Comparison of ENCODE assay signal across 21 cellular contexts in the genomic region with DNA sequence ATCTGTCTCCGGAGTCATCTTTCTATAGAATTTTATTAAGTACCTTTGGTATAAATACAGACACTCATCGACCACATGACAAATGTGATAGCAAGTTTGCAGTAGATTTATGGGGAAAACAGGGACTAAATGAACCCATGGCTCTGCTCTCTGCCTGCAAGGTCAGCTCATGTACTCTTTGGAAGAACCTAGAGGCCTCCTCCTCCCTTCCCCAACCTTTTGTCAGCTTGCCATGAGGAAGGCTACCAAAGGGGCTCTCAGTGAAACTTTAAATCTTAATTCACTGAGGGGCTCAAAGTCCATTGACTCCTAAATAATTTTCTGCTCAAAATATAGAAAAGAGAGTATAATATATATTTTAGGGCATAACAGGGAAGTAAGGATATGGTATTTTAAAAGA.
"Had no signal": no experiment of that assay in that cellular context is flagged by ENCODE, and none has a peak within 500 bp of the region (broad histone marks: within the 10 kb centered on the region; RNA-seq: fewer than 3 reads in every experiment).

No MANE protein-coding gene starts in this region.

- H3K36me3 Mint-ChIP-seq: immature natural killer cell; naive B cell; stimulated activated memory B cell treated with anti-CD40 and anti-IgM and Interleukin-4, amounts not matched to agents 10 μg/mL and 1 μg/mL and 100 μg/mL, for 72 hours had no signal

- H3K4me1 ChIP-seq: heart right ventricle had no signal

- ATAC-seq: heart right ventricle; left cardiac atrium; left ventricle myocardium superior; stimulated activated memory B cell treated with anti-CD40 and anti-IgM and Interleukin-4, amounts not matched to agents 10 μg/mL and 1 μg/mL and 100 μg/mL, for 72 hours had no signal

- H3K4me3 ChIP-seq: coronary artery, heart right ventricle, lung, testis, transverse colon had no signal

- H3K9me3 ChIP-seq: heart right ventricle, testis, transverse colon had no signal

- H3K4me3 Mint-ChIP-seq: endodermal cell; immature natural killer cell; naive B cell; stimulated activated memory B cell treated with anti-CD40 and anti-IgM and Interleukin-4, amounts not matched to agents 10 μg/mL and 1 μg/mL and 100 μg/mL, for 72 hours; stimulated activated naive CD8-positive, alpha-beta T cell treated with anti-CD3 and anti-CD28 coated beads, Interleukin-15, Interleukin-2, amounts not matched to agents 100 ng/mL and 50 ng/mL, for 24 hours had no signal

- H3K27me3 ChIP-seq: heart right ventricle, testis, transverse colon had no signal

- H3K27ac ChIP-seq: heart right ventricle had no signal

- H3K27ac Mint-ChIP-seq: endodermal cell; immature natural killer cell; naive B cell; stimulated activated memory B cell treated with anti-CD40 and anti-IgM and Interleukin-4, amounts not matched to agents 10 μg/mL and 1 μg/mL and 100 μg/mL, for 72 hours; stimulated activated naive CD8-positive, alpha-beta T cell treated with anti-CD3 and anti-CD28 coated beads, Interleukin-15, Interleukin-2, amounts not matched to agents 100 ng/mL and 50 ng/mL, for 24 hours had no signal

- H3K4me1 Mint-ChIP-seq: immature natural killer cell; naive B cell; stimulated activated memory B cell treated with anti-CD40 and anti-IgM and Interleukin-4, amounts not matched to agents 10 μg/mL and 1 μg/mL and 100 μg/mL, for 72 hours had no signal

- DNase-seq: central memory CD4-positive, alpha-beta T cell; effector CD4-positive, alpha-beta T cell; endodermal cell; heart right ventricle; hypothalamus; immature natural killer cell; kidney; left cardiac atrium; left ventricle myocardium superior; mesenchymal stem cell; midbrain; naive B cell; posterior cingulate gyrus; small intestine; stimulated activated CD4-positive, alpha-beta T cell treated with anti-CD3 and anti-CD28 coated beads, Interleukin-4, amount 100 ng/mL, for 24 hours; testis; transverse colon had no signal

- H3K36me3 ChIP-seq: heart right ventricle, transverse colon had no signal
